Comparison of ENCODE assay signal across 18 cellular contexts in genomic region chr5:55219770-55220169, GRCh38. TPM values are rescaled to one million over a fixed set of nuclear protein-coding genes. Genes with fewer than 3 reads are reported as not detected.
DNase-seq lines count a peak whose midpoint lies in the region; ATAC-seq and TF ChIP-seq lines count a peak whose summit lies in the region.
"Had no signal": no experiment of that assay in that cellular context is flagged by ENCODE, and none has a peak within 500 bp of the region (broad histone marks: within the 10 kb centered on the region; RNA-seq: fewer than 3 reads in every experiment).

No MANE protein-coding gene starts in this region.

- H3K4me1 Mint-ChIP-seq in activated naive CD8-positive, alpha-beta T cell (ENCODE audit: low read depth): peaks cover 29% of the 10 kb centered on the region
- H3K4me1 Mint-ChIP-seq in activated naive CD8-positive, alpha-beta T cell treated with anti-CD3 and anti-CD28 coated beads, Interleukin-2, amount 50 U/mL, for 24 hours: peaks cover 27% of the 10 kb centered on the region
- peaks cover 14% of the 10 kb centered on the region for H3K4me1 Mint-ChIP-seq in type B pancreatic cell (ENCODE audit: unreplicated experiment)

- H3K36me3 ChIP-seq in iPS-20b (ENCODE audit: insufficient read depth, low read depth, low read length): no peaks in the 10 kb centered on the region

- no peak for DNase-seq in activated naive CD8-positive, alpha-beta T cell treated with anti-CD3 and anti-CD28 coated beads, Interleukin-2, amount 50 U/mL, for 24 hours
- no peak for DNase-seq in type B pancreatic cell (ENCODE audit: extremely low spot score, unreplicated experiment)
- DNase-seq in NCI-H2081 treated with DMSO at 0.1 percent for 48 hours (lab: John Stamatoyannopoulos, UW): no peak
- DNase-seq in LoVo (ENCODE audit: low spot score): no peak
- DNase-seq: activated CD4-positive, alpha-beta T cell treated with anti-CD3 and anti-CD28 coated beads, Interleukin-2, amount 50 U/mL, for 1 hour; activated T-cell treated with anti-CD3 and anti-CD28 coated beads for 4 hours; NCI-H1694 treated with DMSO at 0.1 percent for 48 hours; NCI-H2227 treated with DMSO at 0.1 percent for 48 hours had no signal

- peak overlapping the region; percentile 79 for H3K4me3 Mint-ChIP-seq in activated naive CD8-positive, alpha-beta T cell
- no peak overlapping the region for H3K4me3 Mint-ChIP-seq in activated naive CD8-positive, alpha-beta T cell treated with anti-CD3 and anti-CD28 coated beads, Interleukin-2, amount 50 U/mL, for 24 hours
- H3K4me3 Mint-ChIP-seq in type B pancreatic cell: peak overlapping the region; percentile 84

- H3K4me3 ChIP-seq in iPS-20b (ENCODE audit: low read length): peak overlapping the region; percentile 68; the same call in 1 of the 2 replicates

- no peak for TF ChIP-seq CTCF in VCaP (conservative IDR thresholded peaks at IDR 0.05)
- no peak for TF ChIP-seq CTCF in type B pancreatic cell (conservative IDR thresholded peaks at IDR 0.05)

- peaks cover 6% of the 10 kb centered on the region; the same call in 1 of the 2 replicates for H3K9me3 ChIP-seq in iPS-20b (ENCODE audit: insufficient read depth, low read depth, low read length)

- peaks cover 2% of the 10 kb centered on the region for H3K36me3 Mint-ChIP-seq in activated naive CD8-positive, alpha-beta T cell
- no peaks in the 10 kb centered on the region for H3K36me3 Mint-ChIP-seq in activated naive CD8-positive, alpha-beta T cell treated with anti-CD3 and anti-CD28 coated beads, Interleukin-2, amount 50 U/mL, for 24 hours (ENCODE audit: low read depth)
- peaks cover 4% of the 10 kb centered on the region for H3K36me3 Mint-ChIP-seq in type B pancreatic cell
- H3K36me3 Mint-ChIP-seq: CD4-positive, CD25-positive, alpha-beta regulatory T cell had no signal

- H3K27ac Mint-ChIP-seq in activated naive CD8-positive, alpha-beta T cell: no peak overlapping the region
- H3K27ac Mint-ChIP-seq in activated naive CD8-positive, alpha-beta T cell treated with anti-CD3 and anti-CD28 coated beads, Interleukin-2, amount 50 U/mL, for 24 hours: no peak overlapping the region
- peak overlapping the region; percentile 67 for H3K27ac Mint-ChIP-seq in type B pancreatic cell
- H3K27ac Mint-ChIP-seq: activated naive CD4-positive, alpha-beta T cell treated with anti-CD3 and anti-CD28 coated beads, Interleukin-2, amount 10 ng/mL, durations not matched to agents 7 days and 5 days; CD4-positive, CD25-positive, alpha-beta regulatory T cell had no signal

- no peak overlapping the region for H3K9ac ChIP-seq in iPS-20b (ENCODE audit: low read depth, low read length)

- peak overlapping the region; percentile 87 for H3K27ac ChIP-seq in VCaP
- no peak overlapping the region for H3K27ac ChIP-seq in iPS-20b (ENCODE audit: low read length)
- H3K27ac ChIP-seq: HL-60 had no signal

- no peaks in the 10 kb centered on the region for H3K9me3 Mint-ChIP-seq in activated naive CD8-positive, alpha-beta T cell (ENCODE audit: low read depth)
- no peaks in the 10 kb centered on the region for H3K9me3 Mint-ChIP-seq in activated naive CD8-positive, alpha-beta T cell treated with anti-CD3 and anti-CD28 coated beads, Interleukin-2, amount 50 U/mL, for 24 hours
- H3K9me3 Mint-ChIP-seq in type B pancreatic cell: no peaks in the 10 kb centered on the region
- H3K9me3 Mint-ChIP-seq: activated naive CD4-positive, alpha-beta T cell treated with anti-CD3 and anti-CD28 coated beads, Interleukin-2, amount 10 ng/mL, durations not matched to agents 7 days and 5 days had no signal

- ATAC-seq in activated naive CD8-positive, alpha-beta T cell treated with anti-CD3 and anti-CD28 coated beads, Interleukin-2, amount 50 U/mL, for 24 hours: no peak
- no peak for ATAC-seq in GM18498 (IDR thresholded peaks at IDR 0.05; ENCODE audit: unreplicated experiment)
- ATAC-seq: Panc1 had no signal

- H3K27me3 Mint-ChIP-seq in activated naive CD8-positive, alpha-beta T cell: peaks cover 42% of the 10 kb centered on the region
- H3K27me3 Mint-ChIP-seq in activated naive CD8-positive, alpha-beta T cell treated with anti-CD3 and anti-CD28 coated beads, Interleukin-2, amount 50 U/mL, for 24 hours: peaks cover 70% of the 10 kb centered on the region
- peaks cover 75% of the 10 kb centered on the region for H3K27me3 Mint-ChIP-seq in type B pancreatic cell

- peaks cover 3% of the 10 kb centered on the region; the same call in 1 of the 2 replicates for H3K4me1 ChIP-seq in iPS-20b (ENCODE audit: insufficient read depth, low read length)

- H3K27me3 ChIP-seq in iPS-20b (ENCODE audit: insufficient read depth, low read length): peaks cover 78% of the 10 kb centered on the region

RNA-seq across cellular contexts. Expression of gene MCIDAS, which starts 7.3 kb away (rescaled TPM):
- 0.17 and 0.36 TPM in 2 replicates for total RNA-seq in type B pancreatic cell (ENCODE audit: low replicate concordance)
- total RNA-seq: CD4-positive, CD25-positive, alpha-beta regulatory T cell; subcutaneous adipose tissue had no signal

RNA-seq across cellular contexts. Expression of gene CCNO, which starts 13.6 kb away (rescaled TPM):
- total RNA-seq in type B pancreatic cell (ENCODE audit: low replicate concordance): 1.6 and 2.7 TPM in 2 replicates
- total RNA-seq: CD4-positive, CD25-positive, alpha-beta regulatory T cell had no signal

RNA-seq across cellular contexts. Expression of gene CDC20B, which starts 46.8 kb away (rescaled TPM):
- total RNA-seq in type B pancreatic cell (ENCODE audit: low replicate concordance): 0.38 and 0.92 TPM in 2 replicates
- total RNA-seq: CD4-positive, CD25-positive, alpha-beta regulatory T cell; kidney; subcutaneous adipose tissue had no signal

RNA-seq across cellular contexts. Expression of gene GPX8, which starts 59.8 kb away (rescaled TPM):
- total RNA-seq in type B pancreatic cell (ENCODE audit: low replicate concordance): 34.6 and 58.6 TPM in 2 replicates
- total RNA-seq: CD4-positive, CD25-positive, alpha-beta regulatory T cell had no signal
